Comparison of ENCODE assay signal across 16 cellular contexts in the genomic region with DNA sequence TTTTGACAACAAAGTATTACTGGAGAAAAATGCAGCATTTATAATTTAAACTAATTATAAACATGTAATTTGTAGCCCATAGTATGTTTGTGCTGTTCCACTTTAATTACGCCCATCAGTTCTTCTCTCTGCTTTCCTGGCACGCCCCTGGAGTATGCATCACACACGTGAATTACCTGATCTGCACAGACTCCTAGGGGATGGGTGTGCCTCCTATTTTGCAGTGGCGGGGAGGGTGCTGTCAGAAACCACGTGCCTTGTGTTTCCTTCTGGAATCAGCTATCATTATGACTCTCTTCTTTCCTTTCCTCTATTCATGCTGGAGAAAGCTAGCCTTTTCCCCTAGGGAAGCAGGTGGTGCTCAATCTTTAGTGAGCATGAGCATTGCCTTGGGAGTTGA.
"Had no signal": no experiment of that assay in that cellular context is flagged by ENCODE, and none has a peak within 500 bp of the region (broad histone marks: within the 10 kb centered on the region; RNA-seq: fewer than 3 reads in every experiment).

No MANE protein-coding gene starts in this region.

- H3K36me3 ChIP-seq: lower lobe of right lung, pancreas, thoracic aorta had no signal

- ATAC-seq: activated CD8-positive, alpha-beta T cell treated with anti-CD3 and anti-CD28 coated beads, Interleukin-2, amount 10 ng/mL, durations not matched to agents 7 days and 5 days; activated naive CD4-positive, alpha-beta T cell treated with anti-CD3 and anti-CD28 coated beads, Interleukin-2, amount 50 U/mL, for 72 hours; lower lobe of right lung; pancreas; stimulated activated effector memory CD8-positive, alpha-beta T cell treated with anti-CD3 and anti-CD28 coated beads, Interleukin-12 subunit alpha, Interleukin-12 subunit beta, amount 100 ng/mL, for 72 hours had no signal

- DNase-seq: activated CD4-positive, alpha-beta T cell treated with anti-CD3 and anti-CD28 coated beads, Interleukin-2, amount 10 ng/mL, durations not matched to agents 24 days and 14 days; activated CD4-positive, CD25-positive, alpha-beta regulatory T cell; activated CD8-positive, alpha-beta memory T cell treated with anti-CD3 and anti-CD28 coated beads, Interleukin-2, amount 50 U/mL, for 4 hours; activated CD8-positive, alpha-beta T cell treated with anti-CD3 and anti-CD28 coated beads, Interleukin-2, amount 10 ng/mL, durations not matched to agents 7 days and 5 days; activated gamma-delta T cell; activated T-cell treated with anti-CD3 and anti-CD28 coated beads, Interleukin-2, amount 50 U/mL, for 48 hours; effector CD8-positive, alpha-beta T cell; head of caudate nucleus; immature natural killer cell; lower lobe of right lung; midbrain; pancreas; stimulated activated CD4-positive, alpha-beta T cell treated with anti-CD3 and anti-CD28 coated beads, Interleukin-12 subunit alpha, Interleukin-12 subunit beta, amount 100 ng/mL, for 4 hours had no signal

- H3K4me3 ChIP-seq: lower lobe of right lung, pancreas, thoracic aorta had no signal

- H3K4me1 ChIP-seq: lower lobe of right lung, pancreas had no signal

- H3K9me3 ChIP-seq: lower lobe of right lung, pancreas, thoracic aorta had no signal

- H3K27me3 ChIP-seq: pancreas had no signal

- H3K27ac ChIP-seq: lower lobe of right lung, pancreas, thoracic aorta had no signal
